In genomic region chr5:109410389-109411174, GRCh38 we compare ENCODE assay signal across 8 cellular contexts. TPM values are rescaled to one million over a fixed set of nuclear protein-coding genes. Genes with fewer than 3 reads are reported as not detected.
A peak's percentile ranks its signal among the peaks of the same experiment; 100 is the strongest.
DNase-seq lines count a peak whose midpoint lies in the region; ATAC-seq and TF ChIP-seq lines count a peak whose summit lies in the region.

No MANE protein-coding gene starts in this region.

- peak overlapping the region; percentile 94 for H3K27ac Mint-ChIP-seq in activated B cell treated with CpG ODN at 0.5 μM for 24 hours

- POLR2A ChIA-PET in HEK293T (lab: Yijun Ruan, JAX), result interaction anchor here (0.7 to 1.9 kb wide), 12 partner anchors 8 to 683 kb away, joined by 3 to 8 read pairs (median 4); partner anchors contain the start of gene MAN2A1
- POLR2A ChIA-PET in activated B cell treated with CpG ODN at 0.5 μM for 24 hours (lab: Charles Lee), result interaction anchor here (0.6 to 2.7 kb wide), 21 partner anchors 8 to 1328 kb away, joined by 3 to 58 read pairs (median 6); partner anchors contain the start of genes FBXL17, FER, MAN2A1 and SLC25A46

- DNase-seq in HEK293T (ENCODE audit: extremely low spot score), result peak; percentile 43
- DNase-seq in NCI-H2029 (lab: John Stamatoyannopoulos, UW), result peak; percentile 51
- peak; percentile 49 for DNase-seq in activated B cell treated with CpG ODN at 0.5 μM for 24 hours
- DNase-seq in dedifferentiated amniotic fluid mesenchymal stem cell (ENCODE audit: extremely low spot score), result peak; percentile 73
- peak; percentile 87 to 89 for DNase-seq in left colon
- DNase-seq in stimulated activated CD4-positive, alpha-beta T cell treated with anti-CD3 and anti-CD28 coated beads, Interleukin-2, amount 100 ng/mL, for 24 hours, result peak; percentile 24 to 26
- no peak for DNase-seq in activated CD4-positive, CD25-positive, alpha-beta regulatory T cell (lab: John Stamatoyannopoulos, UW)

- ATAC-seq in activated B cell treated with CpG ODN at 0.5 μM for 24 hours (ENCODE audit: low read depth) (peak; percentile 1), left colon (peak; percentile 73)

- H3K36me3 Mint-ChIP-seq in activated B cell treated with CpG ODN at 0.5 μM for 24 hours (ENCODE audit: low read depth), result peaks cover 14% of the 10 kb centered on the region

- peak overlapping the region; percentile 99 for H3K4me3 Mint-ChIP-seq in activated B cell treated with CpG ODN at 0.5 μM for 24 hours

- no peak for TF ChIP-seq CTCF in activated B cell treated with CpG ODN at 0.5 μM for 24 hours (IDR thresholded peaks at IDR 0.05)

- CTCF ChIA-PET in HEK293T (lab: Yijun Ruan, JAX) (no interaction called here), activated B cell treated with CpG ODN at 0.5 μM for 24 hours (lab: Charles Lee) (interaction anchor here (1.3 kb wide), 1 partner anchor 278 kb away, joined by 3 read pairs; no protein-coding TSS in a partner anchor)

- intact Hi-C loops in activated B cell treated with CpG ODN at 0.5 μM for 24 hours (cut with micrococcal nuclease), result loop anchor here (1.0 to 5.0 kb wide), 9 partner anchors 58 to 1328 kb away; partner anchors contain the start of genes FBXL17, MAN2A1 and SLC25A46
- intact Hi-C loops in left colon (cut with DNase I, micrococcal nuclease), result no loop called here

- H3K27me3 Mint-ChIP-seq in activated B cell treated with CpG ODN at 0.5 μM for 24 hours, result no peaks in the 10 kb centered on the region

- H3K9me3 Mint-ChIP-seq in activated B cell treated with CpG ODN at 0.5 μM for 24 hours, result peaks cover 6% of the 10 kb centered on the region

- peaks cover 45% of the 10 kb centered on the region for H3K4me1 Mint-ChIP-seq in activated B cell treated with CpG ODN at 0.5 μM for 24 hours

- H3K4me3 ChIP-seq in GM08714 (ENCODE audit: low read length), result peak overlapping the region; percentile 76

TF ChIP-seq in HEK293T, 16 proteins besides CTCF, POLR2A, EP300 and RAD21:
- TF ChIP-seq L3MBTL2 (conservative IDR thresholded peaks at IDR 0.05) (0 out of 2 replicates have a peak, but pooled peaks have one; percentile 23), PKNOX1 (IDR thresholded peaks at IDR 0.05) (no peak)

RNA-seq across cellular contexts. Expression of gene PJA2, which starts 0.8 kb away (rescaled TPM):
- total RNA-seq in activated B cell treated with CpG ODN at 0.5 μM for 24 hours (55.3 and 58.0 TPM in 2 replicates), left colon (10 to 100 TPM; 68.6 to 93.5 TPM)

Comparison
In these comparisons a context has a peak if more than half of its experiments do, and no peak if none do; other contexts are left out.
1. DNase-seq: peak in HEK293T (single experiment), NCI-H2029 (single experiment), activated B cell treated with CpG ODN at 0.5 μM for 24 hours (single experiment), dedifferentiated amniotic fluid mesenchymal stem cell (single experiment), left colon (2 of 2) and stimulated activated CD4-positive, alpha-beta T cell treated with anti-CD3 and anti-CD28 coated beads, Interleukin-2, amount 100 ng/mL, for 24 hours (2 of 2); none in activated CD4-positive, CD25-positive, alpha-beta regulatory T cell (0 of 4).